In genomic region chr5:149079883-149080282, GRCh38 we compare ENCODE assay signal across 1 cellular context.
A peak's percentile ranks its signal among the peaks of the same experiment; 100 is the strongest.
TF ChIP-seq lines count a peak whose summit lies in the region.

No MANE protein-coding gene starts in this region.

TF ChIP-seq in K562, 482 proteins besides CTCF, POLR2A, EP300 and RAD21 (continues in another document):
- TF ChIP-seq FOS (IDR thresholded peaks at IDR 0.05; ENCODE audit: extremely low read depth, insufficient read length) = no peak
- no peak for TF ChIP-seq HNRNPH1 (optimal IDR thresholded peaks at IDR 0.05; ENCODE audit: low read depth, low read length)
- no peak for TF ChIP-seq ETV5 (CRISPR knock-in tag; IDR thresholded peaks at IDR 0.05; ENCODE audit: low read depth)
- peak; percentile 74; the same call in 1 of the 2 replicates for TF ChIP-seq ESRRA (IDR thresholded peaks at IDR 0.05; ENCODE audit: borderline replicate concordance, low read depth)
- TF ChIP-seq ZC3H8 (IDR thresholded peaks at IDR 0.05) = no peak
- TF ChIP-seq TAF7 (tag; IDR thresholded peaks at IDR 0.05) = no peak
- peak; percentile 91 for TF ChIP-seq DPF2 (IDR thresholded peaks at IDR 0.05)
- TF ChIP-seq POLR2H (tag; IDR thresholded peaks at IDR 0.05; ENCODE audit: low read depth) = no peak
- no peak for TF ChIP-seq ZNF592 (IDR thresholded peaks at IDR 0.05)
- TF ChIP-seq MYC (IDR thresholded peaks at IDR 0.05; ENCODE audit: low read depth, low read length) = no peak
- TF ChIP-seq MYC (CRISPR knock-in tag; IDR thresholded peaks at IDR 0.05; ENCODE audit: borderline replicate concordance, low read depth) = no peak
- TF ChIP-seq KHSRP (IDR thresholded peaks at IDR 0.05) = 0 out of 2 replicates have a peak, but pooled peaks have one; percentile 39
- no peak for TF ChIP-seq RFX5 (IDR thresholded peaks at IDR 0.05; ENCODE audit: low read depth, low read length)
- no peak for TF ChIP-seq NR0B1 (IDR thresholded peaks at IDR 0.05; ENCODE audit: partially characterized antibody)
- peak; percentile 31 for TF ChIP-seq TAF9B (IDR thresholded peaks at IDR 0.05; ENCODE audit: partially characterized antibody)
- no peak for TF ChIP-seq ZBTB8A (IDR thresholded peaks at IDR 0.05; ENCODE audit: partially characterized antibody)
- no peak for TF ChIP-seq ZNF561 (CRISPR knock-in tag; conservative IDR thresholded peaks at IDR 0.05)
- no peak for TF ChIP-seq TCF15 (CRISPR knock-in tag; IDR thresholded peaks at IDR 0.05)
- no peak for TF ChIP-seq MBD1 (CRISPR knock-in tag; IDR thresholded peaks at IDR 0.05)
- peak; percentile 32 for TF ChIP-seq NEUROD1 (IDR thresholded peaks at IDR 0.05; ENCODE audit: borderline replicate concordance, low read depth, low read length, partially characterized antibody)
- no peak; the same call in 1 of the 2 replicates for TF ChIP-seq GABPA (tag; conservative IDR thresholded peaks at IDR 0.05; ENCODE audit: low read depth)
- TF ChIP-seq CEBPB (tag; IDR thresholded peaks at IDR 0.05) = no peak
- TF ChIP-seq YBX1 (IDR thresholded peaks at IDR 0.05) = no peak
- no peak for TF ChIP-seq PRPF4 (IDR thresholded peaks at IDR 0.05; ENCODE audit: insufficient read depth, low read depth, low read length, poor library complexity, severe bottlenecking)
- TF ChIP-seq ZNF512 (tag; IDR thresholded peaks at IDR 0.05) = no peak
- TF ChIP-seq MCM3 (IDR thresholded peaks at IDR 0.05) = no peak
- no peak for TF ChIP-seq ZBTB12 (CRISPR knock-in tag; IDR thresholded peaks at IDR 0.05)
- TF ChIP-seq FOXP4 (CRISPR knock-in tag; IDR thresholded peaks at IDR 0.05; ENCODE audit: borderline replicate concordance) = no peak
- TF ChIP-seq PHF21A (IDR thresholded peaks at IDR 0.05; ENCODE audit: borderline replicate concordance, low read depth) = no peak
- no peak for TF ChIP-seq C11orf30 (IDR thresholded peaks at IDR 0.05; ENCODE audit: low read depth)
- TF ChIP-seq KDM2B (CRISPR knock-in tag; IDR thresholded peaks at IDR 0.05) = no peak
- no peak for TF ChIP-seq SMAD2 (IDR thresholded peaks at IDR 0.05; ENCODE audit: low read depth, low read length)
- peak; percentile 90 for TF ChIP-seq TAL1 (IDR thresholded peaks at IDR 0.05)
- no peak for TF ChIP-seq THRA (IDR thresholded peaks at IDR 0.05)
- TF ChIP-seq HBP1 (CRISPR knock-in tag; IDR thresholded peaks at IDR 0.05) = no peak
- no peak for TF ChIP-seq BRF2 (IDR thresholded peaks at IDR 0.05; ENCODE audit: borderline replicate concordance, insufficient read depth, insufficient read length)
- TF ChIP-seq NFRKB (IDR thresholded peaks at IDR 0.05; ENCODE audit: low read depth) = no peak
- peak; percentile 37 for TF ChIP-seq CBFA2T2 (conservative IDR thresholded peaks at IDR 0.05)
- TF ChIP-seq FOXJ2 (tag; IDR thresholded peaks at IDR 0.05) = peak; percentile 100
